In the genomic region with DNA sequence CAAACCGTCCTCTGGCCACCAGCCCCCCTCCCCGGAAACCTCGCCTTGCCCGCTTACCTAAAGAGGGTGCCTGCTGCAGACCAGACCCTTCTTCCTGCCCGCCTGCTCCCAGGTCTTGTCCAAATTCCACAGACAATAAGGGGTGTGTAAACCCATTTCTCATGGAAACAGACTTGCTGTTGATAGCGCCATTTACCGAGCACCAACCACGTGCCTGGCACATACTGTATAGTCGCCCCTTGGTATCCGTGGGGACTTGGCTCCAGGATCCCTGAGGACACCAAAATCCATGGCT, we compare ENCODE assay signal across 1 cellular context.
TF ChIP-seq lines count a peak whose summit lies in the region.

No MANE protein-coding gene starts in this region.

TF ChIP-seq in GM12878, 131 proteins besides CTCF, POLR2A, EP300 and RAD21:
- TF ChIP-seq RBBP5 (conservative IDR thresholded peaks at IDR 0.05) (no peak), MYB (IDR thresholded peaks at IDR 0.05; ENCODE audit: borderline replicate concordance, low read depth, low read length) (no peak), CBFB (IDR thresholded peaks at IDR 0.05; ENCODE audit: low read depth) (no peak), SREBF2 (IDR thresholded peaks at IDR 0.05; ENCODE audit: low read length) (no peak), KDM1A (IDR thresholded peaks at IDR 0.05; ENCODE audit: borderline replicate concordance) (no peak), MXI1 (IDR thresholded peaks at IDR 0.05; ENCODE audit: low read depth, low read length) (no peak), CBX5 (IDR thresholded peaks at IDR 0.05; ENCODE audit: low read depth) (no peak), SREBF1 (IDR thresholded peaks at IDR 0.05; ENCODE audit: low read length) (no peak)
- TF ChIP-seq, protein P1, sequence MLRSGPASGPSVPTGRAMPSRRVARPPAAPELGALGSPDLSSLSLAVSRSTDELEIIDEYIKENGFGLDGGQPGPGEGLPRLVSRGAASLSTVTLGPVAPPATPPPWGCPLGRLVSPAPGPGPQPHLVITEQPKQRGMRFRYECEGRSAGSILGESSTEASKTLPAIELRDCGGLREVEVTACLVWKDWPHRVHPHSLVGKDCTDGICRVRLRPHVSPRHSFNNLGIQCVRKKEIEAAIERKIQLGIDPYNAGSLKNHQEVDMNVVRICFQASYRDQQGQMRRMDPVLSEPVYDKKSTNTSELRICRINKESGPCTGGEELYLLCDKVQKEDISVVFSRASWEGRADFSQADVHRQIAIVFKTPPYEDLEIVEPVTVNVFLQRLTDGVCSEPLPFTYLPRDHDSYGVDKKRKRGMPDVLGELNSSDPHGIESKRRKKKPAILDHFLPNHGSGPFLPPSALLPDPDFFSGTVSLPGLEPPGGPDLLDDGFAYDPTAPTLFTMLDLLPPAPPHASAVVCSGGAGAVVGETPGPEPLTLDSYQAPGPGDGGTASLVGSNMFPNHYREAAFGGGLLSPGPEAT (IDR thresholded peaks at IDR 0.05; ENCODE audit: low read depth) = no peak
